Comparison of ENCODE assay signal across 8 cellular contexts in the genomic region with DNA sequence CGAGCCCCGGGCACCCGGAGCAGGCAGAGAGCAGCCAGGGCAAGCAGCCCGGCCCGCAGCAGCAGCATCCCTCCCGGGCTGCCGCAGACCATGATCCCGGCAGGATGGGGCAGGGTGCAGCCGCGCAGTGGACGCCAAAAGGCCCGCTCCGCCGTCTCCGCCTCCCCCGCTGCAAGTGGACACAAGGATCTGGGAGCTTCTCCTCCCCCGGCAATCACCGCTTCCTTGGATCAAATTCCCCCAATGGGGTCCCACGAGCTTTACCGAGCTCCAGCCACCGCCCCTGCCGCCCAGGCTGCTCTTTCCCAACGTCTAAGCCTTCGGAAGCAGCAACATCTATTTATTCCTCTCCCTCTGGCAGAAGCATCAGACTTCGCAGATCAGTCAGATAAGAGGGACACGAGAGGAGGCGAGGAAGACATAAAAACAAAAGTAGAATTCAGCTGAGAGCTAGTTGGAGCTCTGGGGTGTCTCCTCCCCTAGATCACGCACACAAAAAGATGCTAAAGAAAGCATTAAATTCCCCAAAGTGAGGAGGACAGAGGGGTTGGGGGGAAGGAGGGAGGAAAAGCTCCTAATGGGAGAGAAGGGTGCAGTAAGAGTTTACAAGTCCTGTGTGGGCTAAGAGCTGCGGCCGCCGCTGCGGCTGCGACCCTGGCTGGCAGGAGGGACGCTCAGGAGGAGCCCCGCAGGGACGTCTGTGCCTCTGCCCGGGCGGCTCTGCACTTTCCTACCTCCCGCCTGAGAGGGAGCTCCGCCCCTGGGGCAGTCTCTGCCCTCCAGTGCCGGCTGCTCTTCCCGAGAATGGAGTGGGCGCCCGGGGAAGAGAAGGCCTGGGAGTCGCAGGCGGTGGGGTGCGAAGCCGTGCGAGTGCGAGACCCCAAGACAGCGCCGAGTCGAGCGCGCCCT. TPM values are rescaled to one million over a fixed set of nuclear protein-coding genes. Genes with fewer than 3 reads are reported as not detected.
A peak's percentile ranks its signal among the peaks of the same experiment; 100 is the strongest.
DNase-seq lines count a peak whose midpoint lies in the region; ATAC-seq and TF ChIP-seq lines count a peak whose summit lies in the region.

A gene with protein sequence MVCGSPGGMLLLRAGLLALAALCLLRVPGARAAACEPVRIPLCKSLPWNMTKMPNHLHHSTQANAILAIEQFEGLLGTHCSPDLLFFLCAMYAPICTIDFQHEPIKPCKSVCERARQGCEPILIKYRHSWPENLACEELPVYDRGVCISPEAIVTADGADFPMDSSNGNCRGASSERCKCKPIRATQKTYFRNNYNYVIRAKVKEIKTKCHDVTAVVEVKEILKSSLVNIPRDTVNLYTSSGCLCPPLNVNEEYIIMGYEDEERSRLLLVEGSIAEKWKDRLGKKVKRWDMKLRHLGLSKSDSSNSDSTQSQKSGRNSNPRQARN (minus strand): TSS at position 177 of the 909 bp plus-strand sequence. CDS start 85 bp downstream, at position 92.

- H3K4me3 ChIP-seq in epithelial cell of proximal tubule (ENCODE audit: low read depth, low read length), result peak within 1 kb of the TSS; percentile 41

- H3K9me3 Mint-ChIP-seq in natural killer cell treated with Interleukin-12 subunit alpha and Interleukin-12 subunit beta and Interleukin-15 and Interleukin-18, amount 100 ng/mL, for 72 hours, result no peaks in the 10 kb centered on the region
- H3K9me3 Mint-ChIP-seq in natural killer cell, result no peaks in the 10 kb centered on the region
- H3K9me3 Mint-ChIP-seq in mesothelial cell of epicardium, result no peaks in the 10 kb centered on the region
- no peaks in the 10 kb centered on the region for H3K9me3 Mint-ChIP-seq in type B pancreatic cell

- peaks cover 6% of the 10 kb centered on the region for H3K36me3 Mint-ChIP-seq in natural killer cell treated with Interleukin-12 subunit alpha and Interleukin-12 subunit beta and Interleukin-15 and Interleukin-18, amount 100 ng/mL, for 72 hours
- H3K36me3 Mint-ChIP-seq in natural killer cell (peaks cover 7% of the 10 kb centered on the region), mesothelial cell of epicardium (no peaks in the 10 kb centered on the region), type B pancreatic cell (no peaks in the 10 kb centered on the region)

- intact Hi-C loops in natural killer cell (cut with micrococcal nuclease), result no loop called here

- peaks cover 3 to 6% of the 10 kb centered on the region in 2 donors for H3K4me1 Mint-ChIP-seq in natural killer cell treated with Interleukin-12 subunit alpha and Interleukin-12 subunit beta and Interleukin-15 and Interleukin-18, amount 100 ng/mL, for 72 hours (ENCODE audit: low read depth in 2 of 2)
- H3K4me1 Mint-ChIP-seq in natural killer cell (peaks cover 0 to 5% of the 10 kb centered on the region in 2 donors), mesothelial cell of epicardium (peaks cover 52% of the 10 kb centered on the region), type B pancreatic cell (ENCODE audit: unreplicated experiment) (peaks cover 42% of the 10 kb centered on the region)

- H3K27me3 Mint-ChIP-seq in natural killer cell treated with Interleukin-12 subunit alpha and Interleukin-12 subunit beta and Interleukin-15 and Interleukin-18, amount 100 ng/mL, for 72 hours, result peaks cover 27 to 58% of the 10 kb centered on the region in 2 donors
- H3K27me3 Mint-ChIP-seq in natural killer cell (ENCODE audit: low read depth in 2 of 2) (peaks cover 42 to 46% of the 10 kb centered on the region in 2 donors), mesothelial cell of epicardium (ENCODE audit: low read depth) (peaks cover 2% of the 10 kb centered on the region), type B pancreatic cell (peaks cover 49% of the 10 kb centered on the region)

- no peak within 1 kb of the TSS for H3K27ac Mint-ChIP-seq in natural killer cell treated with Interleukin-12 subunit alpha and Interleukin-12 subunit beta and Interleukin-15 and Interleukin-18, amount 100 ng/mL, for 72 hours
- no peak within 1 kb of the TSS for H3K27ac Mint-ChIP-seq in natural killer cell
- peak within 1 kb of the TSS; percentile 85 for H3K27ac Mint-ChIP-seq in mesothelial cell of epicardium
- peak within 1 kb of the TSS; percentile 75 for H3K27ac Mint-ChIP-seq in type B pancreatic cell

- peak; percentile 28 to 41 for ATAC-seq in natural killer cell treated with Interleukin-12 subunit alpha and Interleukin-12 subunit beta and Interleukin-15 and Interleukin-18, amount 100 ng/mL, for 72 hours
- ATAC-seq in natural killer cell (no peak), HG02981 (IDR thresholded peaks at IDR 0.05; ENCODE audit: unreplicated experiment) (no peak)

- peak within 1 kb of the TSS; percentile 38 for H3K4me3 Mint-ChIP-seq in natural killer cell treated with Interleukin-12 subunit alpha and Interleukin-12 subunit beta and Interleukin-15 and Interleukin-18, amount 100 ng/mL, for 72 hours
- H3K4me3 Mint-ChIP-seq in natural killer cell (no peak within 1 kb of the TSS), mesothelial cell of epicardium (peak within 1 kb of the TSS; percentile 84), type B pancreatic cell (peak within 1 kb of the TSS; percentile 87)

- DNase-seq in natural killer cell treated with Interleukin-12 subunit alpha and Interleukin-12 subunit beta and Interleukin-15 and Interleukin-18, amount 100 ng/mL, for 72 hours (ENCODE audit: low spot score), result no peak
- DNase-seq in natural killer cell (no peak), T1000 (lab: John Stamatoyannopoulos, UW) (peak; percentile 28), epithelial cell of proximal tubule (ENCODE audit: low read depth) (no peak), mesothelial cell of epicardium (ENCODE audit: low spot score in 2 of 2, unreplicated experiment in 2 of 2) (peak; percentile 42 to 77), type B pancreatic cell (ENCODE audit: extremely low spot score, unreplicated experiment) (peak; percentile 73), NCI-H2196 (lab: John Stamatoyannopoulos, UW; ENCODE audit: unreplicated experiment) (no peak)

- no peak for TF ChIP-seq CTCF in natural killer cell (IDR thresholded peaks at IDR 0.05)
- no peak for TF ChIP-seq CTCF in epithelial cell of proximal tubule (conservative IDR thresholded peaks at IDR 0.05; ENCODE audit: low read depth, low read length)
- TF ChIP-seq CTCF in mesothelial cell of epicardium (IDR thresholded peaks at IDR 0.05; ENCODE audit: unreplicated experiment), result no peak
- no peak for TF ChIP-seq CTCF in type B pancreatic cell (conservative IDR thresholded peaks at IDR 0.05)

RNA-seq across cellular contexts. Expression of the gene that starts here (rescaled TPM):
- not detected for total RNA-seq in natural killer cell treated with Interleukin-12 subunit alpha and Interleukin-12 subunit beta and Interleukin-15 and Interleukin-18, amount 100 ng/mL, for 72 hours
- not detected for total RNA-seq in natural killer cell
- 0.07 TPM in 1 of 2 replicates, not detected in the other for total RNA-seq in epithelial cell of proximal tubule
- 12.1 to 13.0 TPM (median 12.6 TPM) in 3 replicates for total RNA-seq in mesothelial cell of epicardium
- total RNA-seq in type B pancreatic cell (ENCODE audit: low replicate concordance), result 3.6 and 17.1 TPM in 2 replicates

Comparison
In these comparisons a context has a peak if more than half of its experiments do, and no peak if none do; other contexts are left out.
1. Peak in ATAC-seq in natural killer cell treated with Interleukin-12 subunit alpha and Interleukin-12 subunit beta and Interleukin-15 and Interleukin-18, amount 100 ng/mL, for 72 hours; RNA of the gene not detected or under 1 TPM.
2. DNase-seq: peak in T1000 (single experiment), mesothelial cell of epicardium (2 of 2) and type B pancreatic cell (single experiment); none in natural killer cell treated with Interleukin-12 subunit alpha and Interleukin-12 subunit beta and Interleukin-15 and Interleukin-18, amount 100 ng/mL, for 72 hours (single experiment), natural killer cell (single experiment), epithelial cell of proximal tubule (single experiment) and NCI-H2196 (single experiment).
3. H3K27ac Mint-ChIP-seq: peak in mesothelial cell of epicardium (single experiment) and type B pancreatic cell (single experiment); none in natural killer cell treated with Interleukin-12 subunit alpha and Interleukin-12 subunit beta and Interleukin-15 and Interleukin-18, amount 100 ng/mL, for 72 hours (0 of 2) and natural killer cell (0 of 2).